Comparison of ENCODE assay signal across 8 cellular contexts in the genomic region with DNA sequence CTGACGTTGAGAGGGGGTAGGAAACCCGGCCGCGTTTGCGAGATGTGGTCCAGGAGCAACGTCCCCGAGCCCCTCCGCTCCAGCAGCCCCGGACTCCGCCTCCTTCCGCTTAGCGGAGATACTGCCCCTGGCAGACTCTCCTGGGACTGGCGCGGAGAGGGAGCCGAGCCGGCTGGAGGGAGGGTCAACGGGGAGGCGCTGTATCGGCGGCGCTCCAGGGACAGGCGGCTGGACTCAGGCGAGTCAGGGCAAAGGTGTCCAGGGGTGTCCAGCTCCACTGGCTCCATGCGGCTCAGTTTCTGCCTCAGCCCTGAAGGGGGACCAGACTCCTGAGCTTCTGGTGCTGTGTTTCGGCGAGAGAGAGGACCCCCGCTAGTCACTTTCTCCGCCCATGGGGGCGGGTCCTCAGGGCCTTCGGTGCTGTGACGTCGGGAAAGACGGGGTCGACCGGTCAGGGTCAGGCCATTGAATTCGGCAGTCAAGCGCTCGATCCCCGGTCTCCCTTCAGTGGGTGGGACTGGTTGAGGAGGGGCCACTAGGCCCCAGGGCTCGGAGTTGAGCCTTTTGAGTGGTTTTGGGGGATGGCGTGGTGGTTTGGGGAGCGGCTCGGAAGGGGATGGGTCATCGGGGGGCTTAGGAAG. TPM values are rescaled to one million over a fixed set of nuclear protein-coding genes. Genes with fewer than 3 reads are reported as not detected.
DNase-seq lines count a peak whose midpoint lies in the region; ATAC-seq, FAIRE-seq and TF ChIP-seq lines count a peak whose summit lies in the region.

No MANE protein-coding gene starts in this region.

- DNase-seq in D341Med (ENCODE audit: low spot score) (peak; percentile 83), LNCaP clone FGC (ENCODE audit: low read depth) (no peak), T-helper 2 cell (peak; percentile 21 to 52 (median 39)), bronchial epithelial cell (ENCODE audit: low read depth) (no peak), iPS-NIHi7 (ENCODE audit: extremely low spot score) (peak; percentile 82), skeletal muscle cell (ENCODE audit: low read depth) (no peak)

- no peak for TF ChIP-seq CTCF in LNCaP clone FGC (IDR thresholded peaks at IDR 0.05; ENCODE audit: control insufficient read depth, extremely low read depth, insufficient read depth)
- TF ChIP-seq CTCF in bronchial epithelial cell (IDR thresholded peaks at IDR 0.05; ENCODE audit: insufficient read depth, low read length, severe bottlenecking), result peak; percentile 21

- ATAC-seq in HG03095 (IDR thresholded peaks at IDR 0.05; ENCODE audit: unreplicated experiment) (no peak), HG03045 (IDR thresholded peaks at IDR 0.05; ENCODE audit: unreplicated experiment) (no peak)

- peak overlapping the region; percentile 29; the same call in 1 of the 2 replicates for H3K4me3 ChIP-seq in LNCaP clone FGC (ENCODE audit: low read depth, low read length)
- peak overlapping the region; percentile 48 for H3K4me3 ChIP-seq in bronchial epithelial cell (ENCODE audit: low read depth, low read length)
- peak overlapping the region; percentile 64 for H3K4me3 ChIP-seq in skeletal muscle cell (ENCODE audit: low read depth, low read length)

- H3K36me3 ChIP-seq in bronchial epithelial cell (ENCODE audit: control insufficient read depth, insufficient read depth, low read length), result no peaks in the 10 kb centered on the region

- FAIRE-seq in bronchial epithelial cell (lab: Jason Lieb, UNC), result no peak

- H3K27me3 ChIP-seq in bronchial epithelial cell (ENCODE audit: control insufficient read depth, insufficient read depth, low read length), result no peaks in the 10 kb centered on the region

RNA-seq across cellular contexts. Expression of gene LIX1L, which starts 2.8 kb away (rescaled TPM):
- total RNA-seq in bronchial epithelial cell, result 1.8 and 3.4 TPM in 2 replicates

RNA-seq across cellular contexts. Expression of gene ANKRD34A, which starts 3.8 kb away (rescaled TPM):
- under 0.01 TPM in 2 replicates for total RNA-seq in bronchial epithelial cell

RNA-seq across cellular contexts. Expression of gene POLR3GL, which starts 3.9 kb away (rescaled TPM):
- 4.7 and 11.0 TPM in 2 replicates for total RNA-seq in bronchial epithelial cell

RNA-seq across cellular contexts. Expression of gene RBM8A, which starts 33.3 kb away (rescaled TPM):
- total RNA-seq in bronchial epithelial cell, result 221 and 230 TPM in 2 replicates

RNA-seq across cellular contexts. Expression of gene TXNIP, which starts 35.8 kb away (rescaled TPM):
- total RNA-seq in bronchial epithelial cell, result 9.0 and 913 TPM in 2 replicates

Comparison
In these comparisons a context has a peak if more than half of its experiments do, and no peak if none do; other contexts are left out.
1. DNase-seq: peak in D341Med (single experiment), T-helper 2 cell (5 of 5) and iPS-NIHi7 (single experiment); none in LNCaP clone FGC (single experiment), bronchial epithelial cell (single experiment) and skeletal muscle cell (single experiment).
2. Peak in every context shown above with its lines, with median percentiles within 50 percentile points of each other: H3K4me3 ChIP-seq.